Comparison of ENCODE assay signal across 14 cellular contexts in the genomic region with DNA sequence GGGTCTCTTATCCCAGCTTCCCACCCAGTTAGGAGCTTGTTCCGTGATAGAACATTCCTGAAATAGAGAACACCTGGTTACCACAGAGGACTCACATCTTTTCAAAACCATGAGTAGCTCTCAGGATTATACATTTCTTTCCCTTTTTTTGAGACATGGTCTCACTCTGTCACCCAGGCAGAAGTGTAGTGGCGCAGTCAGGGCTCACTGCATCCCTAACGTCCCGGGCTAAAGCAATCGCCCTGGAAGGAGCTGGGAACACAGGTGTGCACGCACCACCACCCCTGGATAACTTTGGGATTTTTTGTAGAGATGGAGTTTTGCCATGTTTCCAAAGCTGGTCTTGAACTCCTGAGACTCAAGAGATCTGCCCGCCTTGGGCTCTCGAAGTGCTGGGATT. TPM values are rescaled to one million over a fixed set of nuclear protein-coding genes. Genes with fewer than 3 reads are reported as not detected.
A peak's percentile ranks its signal among the peaks of the same experiment; 100 is the strongest.
DNase-seq lines count a peak whose midpoint lies in the region; ATAC-seq, FAIRE-seq and TF ChIP-seq lines count a peak whose summit lies in the region.
"Had no signal": no experiment of that assay in that cellular context is flagged by ENCODE, and none has a peak within 500 bp of the region (broad histone marks: within the 10 kb centered on the region; RNA-seq: fewer than 3 reads in every experiment).

No MANE protein-coding gene starts in this region.

- TF ChIP-seq RAD21 in H1 (IDR thresholded peaks at IDR 0.05 in 1 of 2, conservative IDR thresholded peaks at IDR 0.05 in 1 of 2; ENCODE audit: low read depth in 2 of 2, low read length in 2 of 2), result no peak

- TF ChIP-seq CTCF in heart left ventricle (IDR thresholded peaks at IDR 0.05) (no peak), heart right ventricle (IDR thresholded peaks at IDR 0.05) (no peak), H1 (IDR thresholded peaks at IDR 0.05; ENCODE audit: control extremely low read depth in 1 of 3, insufficient read depth in 1 of 3, low read depth in 1 of 3, low read length in 3 of 3) (no peak), neural progenitor cell (IDR thresholded peaks at IDR 0.05) (no peak), type B pancreatic cell (conservative IDR thresholded peaks at IDR 0.05) (no peak)

- H3K23me2 ChIP-seq in H1 (ENCODE audit: low read depth, low read length), result no peaks in the 10 kb centered on the region

- H4K5ac ChIP-seq in H1 (ENCODE audit: insufficient read length, low read depth, low read length), result no peak overlapping the region

- no peak overlapping the region for H3K14ac ChIP-seq in H1 (ENCODE audit: insufficient read length)

- H3K18ac ChIP-seq in H1 (ENCODE audit: extremely low read depth, low read length), result no peak overlapping the region

- H3K27me3 Mint-ChIP-seq in neural progenitor cell (ENCODE audit: insufficient read depth, low read depth) (peaks cover 14% of the 10 kb centered on the region), type B pancreatic cell (no peaks in the 10 kb centered on the region)
- H3K27me3 Mint-ChIP-seq: activated T-helper 17 cell treated with anti-CD3 and anti-CD28 coated beads, Interleukin-2, amount 50 U/mL, for 72 hours; IgD-negative memory B cell had no signal

- no peak overlapping the region for H2AK5ac ChIP-seq in H1 (ENCODE audit: low read depth, low read length)

- no peak overlapping the region for H3K23ac ChIP-seq in H1 (ENCODE audit: insufficient read length)

- no peak overlapping the region for H3K27ac Mint-ChIP-seq in neural progenitor cell
- H3K27ac Mint-ChIP-seq in type B pancreatic cell, result peak overlapping the region; percentile 82
- H3K27ac Mint-ChIP-seq: activated T-helper 17 cell treated with anti-CD3 and anti-CD28 coated beads, Interleukin-2, amount 50 U/mL, for 72 hours had no signal

- peak overlapping the region; percentile 77 for H2BK12ac ChIP-seq in H1 (ENCODE audit: low read depth, low read length)

- no peaks in the 10 kb centered on the region for H3K79me1 ChIP-seq in H1 (ENCODE audit: low read depth, low read length)

- peaks cover 59% of the 10 kb centered on the region for H3K4me1 Mint-ChIP-seq in neural progenitor cell
- peaks cover 52% of the 10 kb centered on the region for H3K4me1 Mint-ChIP-seq in type B pancreatic cell (ENCODE audit: unreplicated experiment)

- H2BK15ac ChIP-seq in H1 (ENCODE audit: low read length), result no peak overlapping the region; the same call in 1 of the 2 replicates

- H3K4me2 ChIP-seq in H1 (ENCODE audit: insufficient read depth in 1 of 2, low read depth in 2 of 2, low read length in 2 of 2), result no peak overlapping the region
- H3K4me2 ChIP-seq in neural progenitor cell, result peak overlapping the region; percentile 54

- no peak for TF ChIP-seq POLR2A in heart left ventricle (IDR thresholded peaks at IDR 0.05)
- TF ChIP-seq POLR2A in H1 (IDR thresholded peaks at IDR 0.05; ENCODE audit: control extremely low read depth in 1 of 2, low read depth in 2 of 2, low read length in 2 of 2), result no peak

- H3K27ac ChIP-seq in heart left ventricle (peak overlapping the region in 9 of 12 donors; percentile 17 to 75 (median 45)), heart right ventricle (peak overlapping the region in 5 of 10 donors; percentile 38 to 74 (median 64)), H1 (ENCODE audit: low read depth, low read length) (no peak overlapping the region), neural progenitor cell (peak overlapping the region; percentile 82), aorta (ENCODE audit: low read depth in 1 of 2, low read length in 2 of 2) (peak overlapping the region in 1 of 2 donors; percentile 26)
- H3K27ac ChIP-seq: epithelial cell of prostate had no signal

- POLR2A ChIA-PET in H1 (lab: Charles Lee; ENCODE audit: partially characterized antibody), result interaction anchor here (0.6 to 1.4 kb wide), 6 partner anchors 13 to 403 kb away, joined by 3 to 5 read pairs (median 3); no protein-coding TSS in a partner anchor

- H4K8ac ChIP-seq in H1 (ENCODE audit: extremely low read depth, insufficient read depth, low read length), result no peak overlapping the region

- H2BK120ac ChIP-seq in H1 (replicated peaks; ENCODE audit: low read depth, low read length), result no peak overlapping the region

- H3K9me3 Mint-ChIP-seq in neural progenitor cell (no peaks in the 10 kb centered on the region), type B pancreatic cell (no peaks in the 10 kb centered on the region)
- H3K9me3 Mint-ChIP-seq: activated T-helper 17 cell treated with anti-CD3 and anti-CD28 coated beads, Interleukin-2, amount 50 U/mL, for 72 hours; IgD-negative memory B cell had no signal

- no peak for FAIRE-seq in H1 (lab: Jason Lieb, UNC)

- DNase-seq in heart left ventricle (peak in 1 of 5 donors; percentile 34), heart right ventricle (no peak), H1 (ENCODE audit: low read depth in 1 of 2, low spot score in 2 of 2) (no peak), neural progenitor cell (ENCODE audit: low spot score) (no peak), type B pancreatic cell (ENCODE audit: extremely low spot score, unreplicated experiment) (no peak), aorta (no peak)
- no peak for DNase-seq in activated CD4-positive, alpha-beta T cell treated with anti-CD3 and anti-CD28 coated beads for 48 hours
- no peak for DNase-seq in stimulated activated CD4-positive, alpha-beta T cell treated with anti-CD3 and anti-CD28 coated beads, Interleukin-2, amount 100 ng/mL, for 24 hours
- DNase-seq: activated CD4-positive, alpha-beta T cell treated with anti-CD3 and anti-CD28 coated beads, Interleukin-2, amount 50 U/mL, for 4 hours; NCI-H1105 treated with DMSO at 0.1 percent for 48 hours; T-helper 2 cell had no signal

- H3K4me3 Mint-ChIP-seq in neural progenitor cell (no peak overlapping the region), type B pancreatic cell (no peak overlapping the region)
- H3K4me3 Mint-ChIP-seq: activated T-helper 17 cell treated with anti-CD3 and anti-CD28 coated beads, Interleukin-2, amount 50 U/mL, for 72 hours; IgD-negative memory B cell had no signal

- H3K4me1 ChIP-seq in heart left ventricle (peaks cover 5 to 63% (median 45%) of the 10 kb centered on the region in 12 donors), heart right ventricle (peaks cover 17 to 62% (median 50%) of the 10 kb centered on the region in 9 donors), H1 (replicated peaks in 1 of 4; ENCODE audit: control insufficient read depth in 3 of 4, insufficient read depth in 4 of 4, low read length in 3 of 4) (peaks cover 14 to 31% (median 21%) of the 10 kb centered on the region in 4 experiments), neural progenitor cell (peaks cover 59% of the 10 kb centered on the region), aorta (ENCODE audit: control insufficient read depth in 1 of 2, insufficient read depth in 2 of 2, low read length in 2 of 2) (no peaks in the 10 kb centered on the region)

- H2AFZ ChIP-seq in H1 (ENCODE audit: low read length) (no peak overlapping the region), neural progenitor cell (replicated peaks) (no peak overlapping the region)

- H3K79me2 ChIP-seq in H1 (ENCODE audit: control insufficient read depth in 1 of 2, insufficient read depth in 2 of 2, low read length in 2 of 2), result no peaks in the 10 kb centered on the region
- H3K79me2 ChIP-seq in neural progenitor cell (ENCODE audit: low read depth), result no peaks in the 10 kb centered on the region

- H4K91ac ChIP-seq in H1 (replicated peaks; ENCODE audit: insufficient read length, low read length), result no peak overlapping the region

- CTCF ChIA-PET in H1 (lab: Charles Lee; ENCODE audit: partially characterized antibody), result interaction anchor here (0.6 to 12.5 kb wide), 7 partner anchors 9 to 352 kb away, joined by 3 to 90 read pairs (median 3); no protein-coding TSS in a partner anchor

- intact Hi-C loops in heart left ventricle (cut with DNase I) (no loop called here), heart right ventricle (cut with DNase I) (loop anchor here in 1 of 10 donors (5.0 kb wide), 1 partner anchor 40 kb away; no protein-coding TSS in a partner anchor), aorta (cut with DNase I) (no loop called here)

- H4K20me1 ChIP-seq in H1 (replicated peaks in 1 of 2; ENCODE audit: control insufficient read depth in 1 of 2, insufficient read depth in 2 of 2, low read length in 2 of 2) (peaks cover 0 to 1% of the 10 kb centered on the region in 2 experiments), neural progenitor cell (ENCODE audit: low read depth) (peaks cover 41% of the 10 kb centered on the region)

- peak overlapping the region; percentile 25; the same call in 1 of the 2 replicates for H2BK20ac ChIP-seq in H1 (ENCODE audit: low read length)

- H3K4ac ChIP-seq in H1 (replicated peaks; ENCODE audit: insufficient read length, low read depth, low read length), result no peak overlapping the region

- peaks cover 22% of the 10 kb centered on the region for H3K36me3 Mint-ChIP-seq in neural progenitor cell
- H3K36me3 Mint-ChIP-seq in type B pancreatic cell, result peaks cover 9% of the 10 kb centered on the region

- H3K56ac ChIP-seq in H1 (replicated peaks; ENCODE audit: insufficient read length, low read depth, low read length), result no peak overlapping the region

- H3K9me3 ChIP-seq in heart left ventricle (no peaks in the 10 kb centered on the region), heart right ventricle (no peaks in the 10 kb centered on the region), H1 (ENCODE audit: insufficient read depth in 2 of 2, low read depth in 1 of 2, low read length in 1 of 2) (no peaks in the 10 kb centered on the region), neural progenitor cell (ENCODE audit: low read depth) (no peaks in the 10 kb centered on the region), aorta (ENCODE audit: control insufficient read depth, low read length) (no peaks in the 10 kb centered on the region)

- H3K4me3 ChIP-seq in heart left ventricle (no peak overlapping the region), heart right ventricle (no peak overlapping the region), H1 (ENCODE audit: extremely low read depth in 1 of 4, insufficient read depth in 2 of 4, low read depth in 3 of 4, low read length in 4 of 4) (no peak overlapping the region), neural progenitor cell (no peak overlapping the region), aorta (ENCODE audit: low read length in 2 of 2) (no peak overlapping the region)

- WGBS in heart left ventricle, 4 donors, result 92 to 97% (median 94%) methylated on average over 8 of the region's 8 CpGs
- 92 to 95% methylated on average over 8 of the region's 8 CpGs for WGBS in heart right ventricle, 2 donors
- WGBS in H1 (ENCODE audit: extremely low coverage in 1 of 2, insufficient coverage in 1 of 2, insufficient read length in 1 of 2, insufficient replicate concordance in 2 of 2, low coverage in 1 of 2, low lambda C conversion rate in 2 of 2, missing lambda C conversion rate in 1 of 2), 2 experiments, result 78% methylated on average over 8 of the region's 8 CpGs; no CpG with 5 or more reads in 1 of the 2 experiments
- WGBS in aorta, 2 donors, result 82 to 90% methylated on average over 8 of the region's 8 CpGs

- TF ChIP-seq EP300 in H1 (IDR thresholded peaks at IDR 0.05; ENCODE audit: borderline replicate concordance in 1 of 2, low read depth in 2 of 2, low read length in 2 of 2), result no peak

- ATAC-seq in heart left ventricle, result no peak
- ATAC-seq in heart right ventricle, result no peak
- ATAC-seq in aorta (ENCODE audit: low FRiP score), result no peak
- ATAC-seq: activated T-helper 17 cell treated with anti-CD3 and anti-CD28 coated beads, Interleukin-2, amount 50 U/mL, for 72 hours had no signal

- H3K27me3 ChIP-seq in heart left ventricle, result no peaks in the 10 kb centered on the region
- no peaks in the 10 kb centered on the region for H3K27me3 ChIP-seq in heart right ventricle
- H3K27me3 ChIP-seq in H1 (replicated peaks in 1 of 4; ENCODE audit: control insufficient read depth in 3 of 4, extremely low read depth in 1 of 4, insufficient read depth in 3 of 4, low read length in 3 of 4), result no peaks in the 10 kb centered on the region
- no peaks in the 10 kb centered on the region for H3K27me3 ChIP-seq in neural progenitor cell
- no peaks in the 10 kb centered on the region for H3K27me3 ChIP-seq in aorta (ENCODE audit: control insufficient read depth in 1 of 2, insufficient read depth in 2 of 2, low read length in 1 of 2)

- peak overlapping the region; percentile 67 for H2BK5ac ChIP-seq in H1 (ENCODE audit: low read depth, low read length)

- H3K36me3 ChIP-seq in heart left ventricle (peaks cover 0 to 47% (median 44%) of the 10 kb centered on the region in 9 donors), heart right ventricle (peaks cover 0 to 57% (median 21%) of the 10 kb centered on the region in 9 donors), H1 (ENCODE audit: control insufficient read depth in 2 of 4, insufficient read depth in 4 of 4, low read length in 3 of 4) (peaks cover 0 to 4% (median 1%) of the 10 kb centered on the region in 4 experiments; a peak in 3 of 8 replicates), neural progenitor cell (no peaks in the 10 kb centered on the region), aorta (ENCODE audit: control insufficient read depth in 1 of 2, insufficient read depth in 2 of 2, low read length in 1 of 2) (no peaks in the 10 kb centered on the region)

- H3K9ac ChIP-seq in H1 (replicated peaks in 1 of 4; ENCODE audit: extremely low read depth in 1 of 4, low read depth in 3 of 4, low read length in 3 of 4), result no peak overlapping the region
- no peak overlapping the region for H3K9ac ChIP-seq in neural progenitor cell

- H3F3A ChIP-seq in neural progenitor cell (ENCODE audit: low read depth), result peaks cover 69% of the 10 kb centered on the region

RNA-seq across cellular contexts. Expression of a gene that starts 44.8 kb away (rescaled TPM):
- total RNA-seq in heart left ventricle (10 to 100 TPM in 7 of 9 donors, 1 to 10 TPM in 2; 8.0 to 74.6 (median 19.8) TPM), heart right ventricle (10 to 100 TPM in 7 of 10 donors, 1 to 10 TPM in 3; 7.9 to 42.6 (median 15.9) TPM), neural progenitor cell (ENCODE audit: low replicate concordance) (76.3 and 256 TPM in 2 replicates), type B pancreatic cell (ENCODE audit: low replicate concordance) (25.3 and 223 TPM in 2 replicates), aorta (10 to 100 TPM; 35.1 to 59.4 TPM)
- polyA plus RNA-seq in heart left ventricle (10 to 100 TPM in 1 of 2 donors, 1 to 10 TPM in 1; 5.7 to 26.0 TPM), heart right ventricle (10 to 100 TPM in 1 of 2 donors, 1 to 10 TPM in 1; 6.9 to 24.0 TPM), H1 (2011; rRNA removed) (220 and 354 TPM in 2 replicates), aorta (10 to 100 TPM in 1 of 2 donors, 1 to 10 TPM in 1; 9.0 to 16.7 TPM)
- total RNA-seq in H1 (2021; fragmentation: NEBNext Ultra II Directional; extraction: Animal tissue kit (Norgen Biotek cat#: 25700)), result 300 and 304 TPM in 2 replicates
- polyA plus RNA-seq in H1 (2011; cell fraction: cytosol; rRNA removed), result 162 TPM
- 211 TPM for polyA plus RNA-seq in H1 (2011; cell fraction: nucleus; rRNA removed)
- 134 to 263 TPM (median 248 TPM) in 4 replicates for polyA plus RNA-seq in H1 (2012, experiment 1 of 2)
- 286 TPM for polyA plus RNA-seq in H1 (2012, experiment 2 of 2)
- 278 TPM for polyA plus RNA-seq in H1 (2013, experiment 1 of 2)
- polyA plus RNA-seq in H1 (2013, experiment 2 of 2), result 278 TPM
- polyA minus RNA-seq in H1 (2011; rRNA and poly(A)+ RNA removed), result 63.6 and 68.5 TPM in 2 replicates
- polyA minus RNA-seq in H1 (2011; cell fraction: cytosol; rRNA and poly(A)+ RNA removed), result 239 TPM
- 150 TPM for polyA minus RNA-seq in H1 (2011; cell fraction: nucleus; rRNA and poly(A)+ RNA removed)
